In the genomic region with DNA sequence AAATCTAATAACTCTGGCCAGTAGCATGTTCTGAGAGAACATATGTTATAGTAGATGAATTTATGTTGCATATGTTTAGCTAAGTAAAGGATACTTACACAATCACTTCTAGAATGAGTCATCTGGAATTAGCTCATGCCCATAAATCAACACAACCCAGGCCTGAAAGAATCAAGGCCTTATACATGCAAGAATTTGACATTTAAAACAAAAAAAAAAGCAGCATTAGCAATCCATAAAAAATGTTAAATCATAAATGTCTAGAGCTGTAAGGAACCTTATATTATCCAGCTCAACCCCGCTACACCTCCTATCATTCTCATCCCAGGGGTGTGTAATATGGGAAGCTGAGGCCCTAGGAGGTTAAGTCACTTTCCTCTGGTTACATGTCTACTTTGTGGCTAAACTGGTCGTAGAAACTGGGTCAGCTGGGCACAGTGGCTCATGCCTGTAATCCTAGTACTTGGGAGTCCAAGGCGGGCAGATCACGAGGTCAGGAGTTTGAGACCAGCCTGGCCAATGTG, we compare ENCODE assay signal across 8 cellular contexts.
DNase-seq lines count a peak whose midpoint lies in the region; TF ChIP-seq lines count a peak whose summit lies in the region.

No MANE protein-coding gene starts in this region.

- TF ChIP-seq CTCF in astrocyte of the cerebellum (IDR thresholded peaks at IDR 0.05; ENCODE audit: low read depth, low read length, missing control alignments) = no peak

- peak; percentile 83 to 88 for DNase-seq in AML-193 (lab: John Stamatoyannopoulos, UW)
- peak; percentile 81 for DNase-seq in astrocyte of the cerebellum (ENCODE audit: low read depth)
- no peak for DNase-seq in stimulated activated CD4-positive, alpha-beta T cell treated with anti-CD3 and anti-CD28 coated beads, Interleukin-12 subunit alpha, Interleukin-12 subunit beta, amount 100 ng/mL, for 4 hours
- DNase-seq in putamen (ENCODE audit: low spot score) = no peak
- no peak for DNase-seq in stimulated activated CD4-positive, alpha-beta T cell treated with anti-CD3 and anti-CD28 coated beads, Interleukin-2, amount 100 ng/mL, for 24 hours
- DNase-seq in NCI-H82 treated with DMSO at 0.1 percent for 48 hours (lab: John Stamatoyannopoulos, UW; ENCODE audit: unreplicated experiment) = no peak

- no peak overlapping the region for H3K4me3 ChIP-seq in astrocyte of the cerebellum (ENCODE audit: low read depth, low read length)
- H3K4me3 ChIP-seq in mesodermal cell (ENCODE audit: extremely low read depth, insufficient read depth, low read length, poor library complexity, severe bottlenecking) = no peak overlapping the region

- H3K36me3 ChIP-seq in KOPT-K1 (ENCODE audit: insufficient read depth, low read length) (no peaks in the 10 kb centered on the region), mesodermal cell (ENCODE audit: control insufficient read depth, insufficient read depth, low read length) (no peaks in the 10 kb centered on the region)

- in situ Hi-C loops in astrocyte of the cerebellum (cut with HindIII; ENCODE audit: low sequenced_read_pairs) = no loop called here

- H3K9me3 ChIP-seq in KOPT-K1 (ENCODE audit: insufficient read depth, low read length, poor library complexity, severe bottlenecking) (no peaks in the 10 kb centered on the region), mesodermal cell (ENCODE audit: control insufficient read depth, low read length) (no peaks in the 10 kb centered on the region)

- WGBS in mesodermal cell (ENCODE audit: insufficient coverage in 2 of 2), 2 experiments = 94 to 95% methylated on average over 3 of the region's 4 CpGs

- H3K27ac ChIP-seq in KOPT-K1 (ENCODE audit: low read depth, low read length, poor library complexity, severe bottlenecking) (peak overlapping the region; percentile 52), mesodermal cell (ENCODE audit: low read depth, low read length, severe bottlenecking) (peak overlapping the region; percentile 51)

- peaks cover 26% of the 10 kb centered on the region for H3K4me1 ChIP-seq in mesodermal cell (ENCODE audit: control insufficient read depth, insufficient read depth, low read length, poor library complexity, severe bottlenecking)

Comparison
In these comparisons a context has a peak if more than half of its experiments do, and no peak if none do; other contexts are left out.
1. DNase-seq: peak in AML-193 (2 of 2) and astrocyte of the cerebellum (single experiment); none in stimulated activated CD4-positive, alpha-beta T cell treated with anti-CD3 and anti-CD28 coated beads, Interleukin-12 subunit alpha, Interleukin-12 subunit beta, amount 100 ng/mL, for 4 hours (single experiment), putamen (single experiment), stimulated activated CD4-positive, alpha-beta T cell treated with anti-CD3 and anti-CD28 coated beads, Interleukin-2, amount 100 ng/mL, for 24 hours (0 of 2) and NCI-H82 treated with DMSO at 0.1 percent for 48 hours (single experiment).